ENCODE assay signal across 19 cellular contexts in genomic region chr21:44758781-44759627, GRCh38. TPM values are rescaled to one million over a fixed set of nuclear protein-coding genes. Genes with fewer than 3 reads are reported as not detected.
A peak's percentile ranks its signal among the peaks of the same experiment; 100 is the strongest.
DNase-seq lines count a peak whose midpoint lies in the region; ATAC-seq, FAIRE-seq and TF ChIP-seq lines count a peak whose summit lies in the region.
"Had no signal": no experiment of that assay in that cellular context is flagged by ENCODE, and none has a peak within 500 bp of the region (broad histone marks: within the 10 kb centered on the region; RNA-seq: fewer than 3 reads in every experiment).

No MANE protein-coding gene starts in this region.

- H2BK15ac ChIP-seq in H9 (ENCODE audit: low read depth, low read length) = no peak overlapping the region

- H3K36me3 ChIP-seq in K562 (ENCODE audit: control insufficient read depth, insufficient read depth, low read length) = no peaks in the 10 kb centered on the region
- no peaks in the 10 kb centered on the region for H3K36me3 ChIP-seq in lower lobe of right lung
- no peaks in the 10 kb centered on the region for H3K36me3 ChIP-seq in tibial artery
- H3K36me3 ChIP-seq: BE2C, MG63 had no signal

- H3T11ph ChIP-seq in H9 (ENCODE audit: low read length) = no peak overlapping the region

- H2BK12ac ChIP-seq in H9 (ENCODE audit: insufficient read length, low read depth, low read length) = no peak overlapping the region

- peaks cover 12% of the 10 kb centered on the region for H3K27me3 Mint-ChIP-seq in H9 (ENCODE audit: low read depth)

- H3K9me3 Mint-ChIP-seq in H9 = peaks cover 0 to 6% of the 10 kb centered on the region in 2 experiments; a peak in 3 of 5 replicates

- H3K27ac Mint-ChIP-seq in H9 = no peak overlapping the region
- H3K27ac Mint-ChIP-seq: CD8-positive, alpha-beta T cell had no signal

- H3K56ac ChIP-seq in H9 (ENCODE audit: insufficient read length, low read depth, low read length) = no peak overlapping the region

- no peak overlapping the region for H3K4me3 Mint-ChIP-seq in H9
- H3K4me3 Mint-ChIP-seq: CD8-positive, alpha-beta T cell had no signal

- no peak overlapping the region for H2AK5ac ChIP-seq in H9 (ENCODE audit: insufficient read length, low read length)

- POLR2A ChIA-PET in K562 (lab: Yijun Ruan, JAX) = interaction anchor here (0.8 to 1.1 kb wide), 2 partner anchors 16 to 281 kb away, joined by 3 read pairs; no protein-coding TSS in a partner anchor

- no peak for TF ChIP-seq POLR2A in K562 (conservative IDR thresholded peaks at IDR 0.05)

- no peak for TF ChIP-seq RAD21 in K562 (CRISPR knock-in tag; conservative IDR thresholded peaks at IDR 0.05 in 1 of 2, IDR thresholded peaks at IDR 0.05 in 1 of 2)

- no peak for FAIRE-seq in K562 (lab: Jason Lieb, UNC)

- no peaks in the 10 kb centered on the region for H3K9me3 ChIP-seq in H9 (ENCODE audit: control insufficient read depth, low read depth, low read length)
- no peaks in the 10 kb centered on the region for H3K9me3 ChIP-seq in K562 (replicated peaks; ENCODE audit: control insufficient read depth, insufficient read depth, low read depth, low read length)
- H3K9me3 ChIP-seq in lower lobe of right lung = peaks cover 3% of the 10 kb centered on the region
- H3K9me3 ChIP-seq in tibial artery = no peaks in the 10 kb centered on the region
- H3K9me3 ChIP-seq: BE2C had no signal

- no peak overlapping the region for H3K4me3 ChIP-seq in K562
- no peak overlapping the region for H3K4me3 ChIP-seq in lower lobe of right lung
- no peak overlapping the region for H3K4me3 ChIP-seq in tibial artery
- H3K4me3 ChIP-seq: MG63, PC-9 had no signal

- no peak for TF ChIP-seq EP300 in K562 (IDR thresholded peaks at IDR 0.05; ENCODE audit: low read length)

- no peak for TF ChIP-seq CTCF in H9 (conservative IDR thresholded peaks at IDR 0.05)
- TF ChIP-seq CTCF in K562 (IDR thresholded peaks at IDR 0.05 in 2 of 3, conservative IDR thresholded peaks at IDR 0.05 in 1 of 3; ENCODE audit: insufficient read depth in 2 of 3, low read depth in 1 of 3, low read length in 3 of 3) = no peak
- TF ChIP-seq CTCF in lower lobe of right lung (IDR thresholded peaks at IDR 0.05) = no peak
- TF ChIP-seq CTCF in tibial artery (IDR thresholded peaks at IDR 0.05) = no peak

- H3K27me3 ChIP-seq in H9 (ENCODE audit: insufficient read depth, low read length) = no peaks in the 10 kb centered on the region
- peaks cover 6 to 18% of the 10 kb centered on the region in 2 experiments; a peak in 1 of 5 replicates for H3K27me3 ChIP-seq in K562 (ENCODE audit: control insufficient read depth in 2 of 2, insufficient read depth in 2 of 2, low read length in 2 of 2)
- no peaks in the 10 kb centered on the region for H3K27me3 ChIP-seq in lower lobe of right lung (ENCODE audit: low read depth)
- H3K27me3 ChIP-seq in tibial artery = no peaks in the 10 kb centered on the region
- H3K27me3 ChIP-seq: BE2C, MG63 had no signal

- no TSS peak for BruUV-seq in K562 (replicated peaks; lab: Mats Ljungman, UMichigan)

- H4K91ac ChIP-seq in H9 (ENCODE audit: insufficient read length, low read depth, low read length) = no peak overlapping the region

- CTCF ChIA-PET in K562 (lab: Yijun Ruan, JAX; ENCODE audit: low intra/inter-chr PET ratio) = no interaction called here

- H4K5ac ChIP-seq in H9 (ENCODE audit: insufficient read length, low read depth, low read length) = no peak overlapping the region

- H3K23me2 ChIP-seq in H9 (ENCODE audit: insufficient read length, low read depth, low read length, poor library complexity, severe bottlenecking) = no peaks in the 10 kb centered on the region

- H3K9me1 ChIP-seq in K562 (ENCODE audit: control insufficient read depth, insufficient read depth, low read length) = no peaks in the 10 kb centered on the region

- no peak overlapping the region for H2BK5ac ChIP-seq in H9 (ENCODE audit: insufficient read length, low read length)

- in situ Hi-C loops in K562 (cut with MboI) = no loop called here

- no CpG with 5 or more reads among the region's 26 CpGs for WGBS in H9 (ENCODE audit: extremely low coverage, insufficient read length, low lambda C conversion rate)
- WGBS in K562 (ENCODE audit: insufficient coverage, low coverage, missing lambda C conversion rate) = 17% methylated on average over 24 of the region's 26 CpGs

- no peaks in the 10 kb centered on the region for H3K4me1 ChIP-seq in H9 (ENCODE audit: insufficient read depth, low read length)
- H3K4me1 ChIP-seq in K562 (replicated peaks in 1 of 2; ENCODE audit: control insufficient read depth in 2 of 2, insufficient read depth in 2 of 2, low read length in 2 of 2) = peaks cover 0 to 33% of the 10 kb centered on the region in 2 experiments; a peak in 2 of 5 replicates
- no peaks in the 10 kb centered on the region for H3K4me1 ChIP-seq in lower lobe of right lung
- no peaks in the 10 kb centered on the region for H3K4me1 ChIP-seq in tibial artery
- H3K4me1 ChIP-seq: BE2C had no signal

- peak; percentile 42 for DNase-seq in H9
- no peak for DNase-seq in K562 (ENCODE audit: extremely low read depth in 1 of 4, low spot score in 3 of 4)
- DNase-seq in lower lobe of right lung = no peak
- peak; percentile 10 to 51 for DNase-seq in tibial artery
- DNase-seq in NCI-H146 treated with DMSO at 0.1 percent for 48 hours (lab: John Stamatoyannopoulos, UW; ENCODE audit: unreplicated experiment) = no peak
- DNase-seq in hippocampal formation (lab: John Stamatoyannopoulos, UW) = no peak
- DNase-seq in epidermal melanocyte (ENCODE audit: insufficient read length, low spot score) = no peak
- DNase-seq: BE2C; CD8-positive, alpha-beta T cell; DND-41; GDM1; MG63; NCI-H1092 treated with DMSO at 0.1 percent for 48 hours; NCI-H1694 treated with DMSO at 0.1 percent for 48 hours; NCI-H446 treated with DMSO at 0.1 percent for 48 hours; NCI-H748 treated with DMSO at 0.1 percent for 48 hours; PC-9 had no signal

- H3K27ac ChIP-seq in H9 (ENCODE audit: insufficient read length, low read depth, low read length) (no peak overlapping the region), K562 (ENCODE audit: extremely low read depth, low read depth, low read length) (no peak overlapping the region), lower lobe of right lung (no peak overlapping the region), tibial artery (no peak overlapping the region)
- H3K27ac ChIP-seq: KMS-11, PC-9 had no signal

- no peak overlapping the region for H3K4me2 ChIP-seq in H9 (ENCODE audit: insufficient read depth, insufficient read length, low read length)
- no peak overlapping the region for H3K4me2 ChIP-seq in K562 (ENCODE audit: insufficient read depth, low read length)
- H3K4me2 ChIP-seq: KMS-11, PC-9 had no signal

- H3K18ac ChIP-seq in H9 (ENCODE audit: insufficient read length, low read depth, low read length) = no peak overlapping the region

- H3K79me2 ChIP-seq in H9 (ENCODE audit: insufficient read depth, low read length) (no peaks in the 10 kb centered on the region), K562 (ENCODE audit: control insufficient read depth, insufficient read depth, low read length) (no peaks in the 10 kb centered on the region)

- no peaks in the 10 kb centered on the region for H3K79me1 ChIP-seq in H9 (ENCODE audit: insufficient read depth, low read depth, low read length, poor library complexity, severe bottlenecking)

- intact Hi-C loops in K562 (cut with micrococcal nuclease) (no loop called here), lower lobe of right lung (cut with DNase I) (no loop called here), tibial artery (cut with DNase I; ENCODE audit: low total_unique reads) (no loop called here)

- H3K14ac ChIP-seq in H9 (ENCODE audit: insufficient read depth, low read length) = no peak overlapping the region; the same call in 1 of the 2 replicates

- no peak overlapping the region for H4K8ac ChIP-seq in H9 (replicated peaks; ENCODE audit: insufficient read length, low read depth, low read length)

- no peaks in the 10 kb centered on the region for H4K20me1 ChIP-seq in H9 (ENCODE audit: control insufficient read depth, insufficient read depth, insufficient read length)
- H4K20me1 ChIP-seq in K562 (replicated peaks; ENCODE audit: control insufficient read depth, insufficient read depth, low read length) = 0 out of 2 replicates have a peak, but pooled peaks cover 8% of the 10 kb centered on the region

- no peak overlapping the region for H3K23ac ChIP-seq in H9 (ENCODE audit: insufficient read length, low read depth, low read length)

- H3K9ac ChIP-seq in H9 (ENCODE audit: extremely low read depth, insufficient read length, low read length) (no peak overlapping the region), K562 (ENCODE audit: insufficient read depth in 1 of 2, low read depth in 2 of 2, low read length in 2 of 2) (no peak overlapping the region)
- H3K9ac ChIP-seq: KMS-11 had no signal

- peaks cover 0 to 10% (median 9%) of the 10 kb centered on the region in 3 experiments; a peak in 3 of 7 replicates for H3K36me3 Mint-ChIP-seq in H9 (ENCODE audit: insufficient read depth in 1 of 3, low read depth in 3 of 3)
- H3K36me3 Mint-ChIP-seq: CD8-positive, alpha-beta T cell had no signal

- H3K4ac ChIP-seq in H9 (ENCODE audit: low read depth, low read length) = no peak overlapping the region

- no peak overlapping the region for H2BK20ac ChIP-seq in H9 (ENCODE audit: low read depth, low read length, poor library complexity, severe bottlenecking)

- no peak overlapping the region for H2BK120ac ChIP-seq in H9 (ENCODE audit: low read depth, low read length, poor library complexity, severe bottlenecking)

- peaks cover 18 to 21% of the 10 kb centered on the region in 2 experiments for H3K4me1 Mint-ChIP-seq in H9

- ATAC-seq in K562 = peak; percentile 13; the same call in 1 of the 3 replicates
- peak; percentile 3 to 14 for ATAC-seq in lower lobe of right lung
- ATAC-seq: CD8-positive, alpha-beta T cell had no signal

- H2AFZ ChIP-seq in H9 (ENCODE audit: low read length) (no peak overlapping the region), K562 (ENCODE audit: low read depth, low read length) (no peak overlapping the region)
- H2AFZ ChIP-seq: PC-9 had no signal

RNA-seq across cellular contexts. Expression of gene UBE2G2, which starts 42.6 kb away (rescaled TPM):
- total RNA-seq in H9 (2021) (106 and 121 TPM in 2 replicates), K562 (2014; rRNA removed) (122 and 148 TPM in 2 replicates), K562 (2014; rRNA removed; fragmentation: Illumina TruSeq; extraction: Trizol) (109 and 112 TPM in 2 replicates), K562 (2015; rRNA removed; fragmentation: Illumina TruSeq; extraction: Trizol) (99.0 and 112 TPM in 2 replicates), K562 (2021) (131 and 140 TPM in 2 replicates), lower lobe of right lung (76.9 TPM)
- 217 and 395 TPM in 2 replicates for total RNA-seq in K562 (2011; cell fraction: chromatin; rRNA removed; ENCODE audit: low replicate concordance)
- 127 and 140 TPM in 2 replicates for total RNA-seq in K562 (2011; cell fraction: nucleolus; rRNA removed)
- 222 and 291 TPM in 2 replicates for total RNA-seq in K562 (2011; cell fraction: nucleoplasm; rRNA removed)
- polyA plus RNA-seq in K562 (2011; rRNA removed) (210 and 225 TPM in 2 replicates), K562 (2014; fragmentation: Illumina TruSeq; extraction: Trizol) (198 and 202 TPM in 2 replicates), K562 (2014; fragmentation: Nextera tagmentation; extraction: Ambion mirVana) (10 to 100 TPM; 47.5 to 74.3 TPM), K562 (2014; rRNA removed) (200 and 297 TPM in 2 replicates)
- polyA plus RNA-seq in K562 (2011; cell fraction: cytosol; rRNA removed) = 249 and 260 TPM in 2 replicates
- 234 and 303 TPM in 2 replicates for polyA plus RNA-seq in K562 (2011; cell fraction: nucleus; rRNA removed)
- 119 and 202 TPM in 2 replicates for polyA plus RNA-seq in K562 (2012)
- 146 and 179 TPM in 2 replicates for polyA minus RNA-seq in K562 (2011; rRNA and poly(A)+ RNA removed)
- polyA minus RNA-seq in K562 (2011; cell fraction: cytosol; rRNA and poly(A)+ RNA removed) = 83.5 and 87.6 TPM in 2 replicates
- 115 and 148 TPM in 2 replicates for polyA minus RNA-seq in K562 (2011; cell fraction: nucleus; rRNA and poly(A)+ RNA removed)

RNA-seq across cellular contexts. Expression of gene TSPEAR, which starts 47.6 kb away (rescaled TPM):
- 1.2 and 1.3 TPM in 2 replicates for total RNA-seq in H9 (2021)
- total RNA-seq in K562 (2011; cell fraction: chromatin; rRNA removed; ENCODE audit: low replicate concordance) = not detected in 2 replicates
- not detected in 2 replicates for total RNA-seq in K562 (2011; cell fraction: nucleolus; rRNA removed)
- not detected in 2 replicates for total RNA-seq in K562 (2011; cell fraction: nucleoplasm; rRNA removed)
- total RNA-seq in K562 (2014; rRNA removed) = not detected in 2 replicates
- not detected in 2 replicates for total RNA-seq in K562 (2014; rRNA removed; fragmentation: Illumina TruSeq; extraction: Trizol)
- not detected in 2 replicates for total RNA-seq in K562 (2015; rRNA removed; fragmentation: Illumina TruSeq; extraction: Trizol)
- not detected in 2 replicates for total RNA-seq in K562 (2021)
- not detected in 2 replicates for polyA plus RNA-seq in K562 (2011; rRNA removed)
- polyA plus RNA-seq in K562 (2011; cell fraction: cytosol; rRNA removed) = not detected in 2 replicates
- polyA plus RNA-seq in K562 (2011; cell fraction: nucleus; rRNA removed) = not detected in 2 replicates
- 0.03 and 0.14 TPM in 2 replicates for polyA plus RNA-seq in K562 (2012)
- not detected in 2 replicates for polyA plus RNA-seq in K562 (2014; fragmentation: Illumina TruSeq; extraction: Trizol)
- not detected for polyA plus RNA-seq in K562 (2014; fragmentation: Nextera tagmentation; extraction: Ambion mirVana)
- polyA plus RNA-seq in K562 (2014; rRNA removed) = not detected in 2 replicates
- not detected in 2 replicates for polyA minus RNA-seq in K562 (2011; rRNA and poly(A)+ RNA removed)
- not detected in 2 replicates for polyA minus RNA-seq in K562 (2011; cell fraction: cytosol; rRNA and poly(A)+ RNA removed)
- not detected in 2 replicates for polyA minus RNA-seq in K562 (2011; cell fraction: nucleus; rRNA and poly(A)+ RNA removed)
- total RNA-seq in lower lobe of right lung = 0.27 TPM
- total RNA-seq: CD8-positive, alpha-beta T cell; PC-9 had no signal
- polyA plus RNA-seq: AG04450 had no signal

RNA-seq across cellular contexts. Expression of gene SUMO3, which starts 58.9 kb away (rescaled TPM):
- 82.9 and 85.7 TPM in 2 replicates for total RNA-seq in H9 (2021)
- total RNA-seq in K562 (2011; cell fraction: chromatin; rRNA removed; ENCODE audit: low replicate concordance) = 32.4 and 33.2 TPM in 2 replicates
- total RNA-seq in K562 (2011; cell fraction: nucleolus; rRNA removed) = 27.5 and 32.6 TPM in 2 replicates
- total RNA-seq in K562 (2011; cell fraction: nucleoplasm; rRNA removed) = 42.5 and 55.7 TPM in 2 replicates
- total RNA-seq in K562 (2014; rRNA removed) = 95.2 and 118 TPM in 2 replicates
- total RNA-seq in K562 (2014; rRNA removed; fragmentation: Illumina TruSeq; extraction: Trizol) = 101 TPM in 2 replicates
- 111 and 113 TPM in 2 replicates for total RNA-seq in K562 (2015; rRNA removed; fragmentation: Illumina TruSeq; extraction: Trizol)
- 120 TPM in 2 replicates for total RNA-seq in K562 (2021)
- polyA plus RNA-seq in K562 (2011; rRNA removed) = 110 and 128 TPM in 2 replicates
- 132 and 183 TPM in 2 replicates for polyA plus RNA-seq in K562 (2011; cell fraction: cytosol; rRNA removed)
- 41.4 and 52.1 TPM in 2 replicates for polyA plus RNA-seq in K562 (2011; cell fraction: nucleus; rRNA removed)
- polyA plus RNA-seq in K562 (2012) = 95.3 and 142 TPM in 2 replicates
- 142 and 144 TPM in 2 replicates for polyA plus RNA-seq in K562 (2014; fragmentation: Illumina TruSeq; extraction: Trizol)
- 10 to 100 TPM; 13.9 to 21.6 TPM for polyA plus RNA-seq in K562 (2014; fragmentation: Nextera tagmentation; extraction: Ambion mirVana)
- 143 and 146 TPM in 2 replicates for polyA plus RNA-seq in K562 (2014; rRNA removed)
- 105 and 120 TPM in 2 replicates for polyA minus RNA-seq in K562 (2011; rRNA and poly(A)+ RNA removed)
- 70.3 and 71.5 TPM in 2 replicates for polyA minus RNA-seq in K562 (2011; cell fraction: cytosol; rRNA and poly(A)+ RNA removed)
- 18.8 and 32.3 TPM in 2 replicates for polyA minus RNA-seq in K562 (2011; cell fraction: nucleus; rRNA and poly(A)+ RNA removed)
- total RNA-seq in lower lobe of right lung = 88.2 TPM

Comparison
In these comparisons a context has a peak if more than half of its experiments do, and no peak if none do; other contexts are left out.
1. DNase-seq: peak in H9 (single experiment) and tibial artery (2 of 2); none in K562 (0 of 4), lower lobe of right lung (single experiment), NCI-H146 treated with DMSO at 0.1 percent for 48 hours (single experiment), hippocampal formation (0 of 2) and epidermal melanocyte (single experiment).